ENCODE assay signal across 18 cellular contexts in genomic region chr1:182408435-182409070, GRCh38. TPM values are rescaled to one million over a fixed set of nuclear protein-coding genes. Genes with fewer than 3 reads are reported as not detected.
"Had no signal": no experiment of that assay in that cellular context is flagged by ENCODE, and none has a peak within 500 bp of the region (broad histone marks: within the 10 kb centered on the region; RNA-seq: fewer than 3 reads in every experiment).

No MANE protein-coding gene starts in this region.

- H3K9me3 Mint-ChIP-seq: activated CD8-positive, alpha-beta T cell treated with anti-CD3 and anti-CD28 coated beads for 36 hours had no signal

- H3K9me3 ChIP-seq: breast epithelium, psoas muscle had no signal

- H3K27me3 ChIP-seq: breast epithelium had no signal

- H3K27ac Mint-ChIP-seq: activated CD4-positive, alpha-beta T cell treated with anti-CD3 and anti-CD28 coated beads for 36 hours; activated CD8-positive, alpha-beta T cell treated with anti-CD3 and anti-CD28 coated beads for 36 hours; activated naive CD8-positive, alpha-beta T cell treated with anti-CD3 and anti-CD28 coated beads for 36 hours; activated T-cell treated with anti-CD3 and anti-CD28 coated beads, Interleukin-2, amount 50 U/mL, for 72 hours; mesothelial cell of epicardium; naive B cell had no signal

- H3K27ac ChIP-seq: breast epithelium, esophagus muscularis mucosa, psoas muscle had no signal

- H3K36me3 Mint-ChIP-seq: activated naive CD8-positive, alpha-beta T cell treated with anti-CD3 and anti-CD28 coated beads for 36 hours; mesothelial cell of epicardium; naive B cell had no signal

- H3K4me3 Mint-ChIP-seq: activated CD4-positive, alpha-beta T cell treated with anti-CD3 and anti-CD28 coated beads for 36 hours; activated CD8-positive, alpha-beta T cell treated with anti-CD3 and anti-CD28 coated beads for 36 hours; activated naive CD8-positive, alpha-beta T cell treated with anti-CD3 and anti-CD28 coated beads for 36 hours; activated T-cell treated with anti-CD3 and anti-CD28 coated beads, Interleukin-2, amount 50 U/mL, for 72 hours; mesothelial cell of epicardium; naive B cell had no signal

- H3K4me3 ChIP-seq: breast epithelium, esophagus muscularis mucosa, psoas muscle had no signal

- H3K4me1 ChIP-seq: breast epithelium had no signal

- ATAC-seq: activated CD4-positive, alpha-beta T cell treated with anti-CD3 and anti-CD28 coated beads for 36 hours; activated CD8-positive, alpha-beta T cell treated with anti-CD3 and anti-CD28 coated beads for 36 hours; activated T-cell treated with anti-CD3 and anti-CD28 coated beads, Interleukin-2, amount 50 U/mL, for 72 hours; psoas muscle; sciatic nerve had no signal

- H3K4me1 Mint-ChIP-seq: activated CD4-positive, alpha-beta T cell treated with anti-CD3 and anti-CD28 coated beads for 36 hours; activated naive CD8-positive, alpha-beta T cell treated with anti-CD3 and anti-CD28 coated beads for 36 hours; mesothelial cell of epicardium; naive B cell had no signal

- H3K36me3 ChIP-seq: breast epithelium, esophagus muscularis mucosa had no signal

- DNase-seq: activated CD4-positive, alpha-beta T cell treated with anti-CD3 and anti-CD28 coated beads for 36 hours; activated CD8-positive, alpha-beta memory T cell treated with anti-CD3 and anti-CD28 coated beads, Interleukin-2, amount 50 U/mL, for 4 hours; activated CD8-positive, alpha-beta T cell treated with anti-CD3 and anti-CD28 coated beads for 36 hours; activated gamma-delta T cell treated with Interleukin-2 at 50 U/mL for 16 hours; activated naive CD8-positive, alpha-beta T cell treated with anti-CD3 and anti-CD28 coated beads for 36 hours; activated T-cell treated with anti-CD3 and anti-CD28 coated beads, Interleukin-2, amount 50 U/mL, for 72 hours; naive B cell; nucleus accumbens; psoas muscle; stimulated activated CD4-positive, alpha-beta T cell treated with anti-CD3 and anti-CD28 coated beads, Interleukin-2, amount 100 ng/mL, for 24 hours; stimulated activated naive CD4-positive, alpha-beta T cell; T-helper 9 cell had no signal

RNA-seq across cellular contexts. Expression of gene TEDDM1, which starts 8.1 kb away (rescaled TPM):
- total RNA-seq: activated CD4-positive, alpha-beta T cell treated with anti-CD3 and anti-CD28 coated beads for 36 hours; activated CD8-positive, alpha-beta T cell treated with anti-CD3 and anti-CD28 coated beads for 36 hours; activated naive CD8-positive, alpha-beta T cell treated with anti-CD3 and anti-CD28 coated beads for 36 hours; activated T-cell treated with anti-CD3 and anti-CD28 coated beads, Interleukin-2, amount 50 U/mL, for 72 hours; breast epithelium; esophagus muscularis mucosa; fibroblast of villous mesenchyme; mesothelial cell of epicardium; psoas muscle; sciatic nerve; ureter had no signal

RNA-seq across cellular contexts. Expression of gene RGSL1, which starts 41.4 kb away (rescaled TPM):
- total RNA-seq: activated CD4-positive, alpha-beta T cell treated with anti-CD3 and anti-CD28 coated beads for 36 hours; activated CD8-positive, alpha-beta T cell treated with anti-CD3 and anti-CD28 coated beads for 36 hours; activated naive CD8-positive, alpha-beta T cell treated with anti-CD3 and anti-CD28 coated beads for 36 hours; activated T-cell treated with anti-CD3 and anti-CD28 coated beads, Interleukin-2, amount 50 U/mL, for 72 hours; breast epithelium; esophagus muscularis mucosa; fibroblast of villous mesenchyme; mesothelial cell of epicardium; psoas muscle; sciatic nerve; ureter had no signal
